29 cellular contexts compared by ENCODE assay signal in the genomic region with DNA sequence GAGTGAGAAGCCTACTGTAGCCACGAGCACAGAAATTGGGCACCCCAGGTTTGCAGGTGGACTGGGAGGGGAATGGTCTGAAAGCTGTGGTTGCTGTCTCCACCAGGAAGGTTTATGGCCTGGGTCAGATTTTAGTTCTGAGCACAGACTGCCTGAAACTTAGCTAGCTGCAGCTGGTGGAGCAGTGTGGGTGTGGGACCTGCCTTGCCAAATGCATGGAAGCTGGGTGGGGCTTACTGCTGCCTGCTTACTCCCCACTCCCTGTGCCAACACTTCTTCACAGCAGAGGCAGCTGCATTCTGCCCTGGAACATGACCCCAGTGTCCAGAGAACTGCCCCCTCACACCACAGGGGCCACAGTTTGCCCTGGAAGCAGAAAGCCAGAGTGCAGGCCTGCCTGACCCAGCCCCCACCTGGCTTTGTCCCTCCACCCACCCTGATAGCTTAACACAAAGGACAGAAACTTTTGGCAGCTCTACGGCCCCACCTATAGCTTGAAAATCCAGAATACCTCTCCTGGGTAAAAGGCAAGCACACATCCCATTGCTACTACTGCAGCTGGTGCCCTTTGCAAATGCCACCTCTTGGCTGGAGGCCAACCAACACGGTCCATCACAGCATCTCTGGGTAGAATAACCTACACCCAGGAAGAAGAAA.
DNase-seq lines count a peak whose midpoint lies in the region; ATAC-seq, FAIRE-seq and TF ChIP-seq lines count a peak whose summit lies in the region.
"Had no signal": no experiment of that assay in that cellular context is flagged by ENCODE, and none has a peak within 500 bp of the region (broad histone marks: within the 10 kb centered on the region; RNA-seq: fewer than 3 reads in every experiment).

No MANE protein-coding gene starts in this region.

- H3K27ac ChIP-seq in osteoblast (ENCODE audit: low read depth, low read length): no peak overlapping the region
- H3K27ac ChIP-seq: coronary artery, esophagus muscularis mucosa, SK-N-MC had no signal

- CTCF ChIA-PET in activated CD8-positive, alpha-beta memory T cell treated with anti-CD3 and anti-CD28 coated beads, Interleukin-2, amount 10 ng/mL, durations not matched to agents 7 days and 5 days (lab: Charles Lee): no interaction called here

- H3K4me3 ChIP-seq in osteoblast (ENCODE audit: insufficient read depth, low read length): no peak overlapping the region
- H3K4me3 ChIP-seq: coronary artery, esophagus muscularis mucosa, SK-N-MC had no signal

- H3K27me3 Mint-ChIP-seq in activated CD8-positive, alpha-beta memory T cell treated with anti-CD3 and anti-CD28 coated beads, Interleukin-2, amount 10 ng/mL, durations not matched to agents 7 days and 5 days: no peaks in the 10 kb centered on the region
- H3K27me3 Mint-ChIP-seq: activated CD4-positive, alpha-beta memory T cell treated with anti-CD3 and anti-CD28 coated beads, Interleukin-2, amount 10 ng/mL, durations not matched to agents 7 days and 5 days; activated naive CD8-positive, alpha-beta T cell; effector memory CD8-positive, alpha-beta T cell; stimulated activated naive B cell treated with anti-CD40 and anti-IgM and Interleukin-4, amounts not matched to agents 10 μg/mL and 1 μg/mL and 100 μg/mL, for 72 hours had no signal

- no peak overlapping the region for H3K27ac Mint-ChIP-seq in activated CD8-positive, alpha-beta memory T cell treated with anti-CD3 and anti-CD28 coated beads, Interleukin-2, amount 10 ng/mL, durations not matched to agents 7 days and 5 days
- H3K27ac Mint-ChIP-seq: activated CD4-positive, alpha-beta memory T cell treated with anti-CD3 and anti-CD28 coated beads, Interleukin-2, amount 10 ng/mL, durations not matched to agents 7 days and 5 days; activated naive CD8-positive, alpha-beta T cell; activated T-helper 2 cell treated with anti-CD3 and anti-CD28 coated beads, Interferon-gamma antibody, Interleukin-2, Interleukin-4, amounts not matched to agents 10 μg/mL and 5 μg/mL and 100 μg/mL, durations not matched to agents 14 hours and 24 hours and 36 hours; effector memory CD8-positive, alpha-beta T cell; nephron; stimulated activated naive B cell treated with anti-CD40 and anti-IgM and Interleukin-4, amounts not matched to agents 10 μg/mL and 1 μg/mL and 100 μg/mL, for 72 hours; T-helper 1 cell treated with Interleukin-12 subunit alpha and Interleukin-12 subunit beta and Interleukin-4 antibody, amounts not matched to agents 30 μg/mL and 1 μg/mL, for 36 hours had no signal

- H3K36me3 Mint-ChIP-seq in activated CD8-positive, alpha-beta memory T cell treated with anti-CD3 and anti-CD28 coated beads, Interleukin-2, amount 10 ng/mL, durations not matched to agents 7 days and 5 days: no peaks in the 10 kb centered on the region
- H3K36me3 Mint-ChIP-seq: activated naive CD8-positive, alpha-beta T cell; CD14-positive monocyte; stimulated activated naive B cell treated with anti-CD40 and anti-IgM and Interleukin-4, amounts not matched to agents 10 μg/mL and 1 μg/mL and 100 μg/mL, for 72 hours had no signal

- TF ChIP-seq CTCF in osteoblast (IDR thresholded peaks at IDR 0.05; ENCODE audit: extremely low read depth, low read depth, low read length): no peak

- peak; percentile 28 for DNase-seq in LHCN-M2 (ENCODE audit: low read depth)
- DNase-seq in SHP77 treated with DMSO at 0.1 percent for 48 hours (lab: John Stamatoyannopoulos, UW): peak; percentile 66
- peak; percentile 5 for DNase-seq in iPS DF 19.7 (ENCODE audit: low read depth, low spot score)
- DNase-seq in osteoblast (ENCODE audit: insufficient read length, low spot score, missing footprints): no peak
- DNase-seq in DMS79 (lab: John Stamatoyannopoulos, UW): no peak
- DNase-seq in GM12891 (ENCODE audit: insufficient read length, low spot score): no peak
- DNase-seq in activated CD8-positive, alpha-beta memory T cell treated with anti-CD3 and anti-CD28 coated beads, Interleukin-2, amount 10 ng/mL, durations not matched to agents 7 days and 5 days: no peak
- DNase-seq: activated CD4-positive, alpha-beta memory T cell treated with anti-CD3 and anti-CD28 coated beads, Interleukin-2, amount 10 ng/mL, durations not matched to agents 7 days and 5 days; effector memory CD8-positive, alpha-beta T cell; EL; hypothalamus; Kasumi-1; NCI-H1092; NCI-H1930; NCI-H2227 treated with DMSO at 0.1 percent for 48 hours; NCI-H69; right cardiac atrium; stimulated activated naive B cell treated with anti-CD40 and anti-IgM and Interleukin-4, amounts not matched to agents 10 μg/mL and 1 μg/mL and 100 μg/mL, for 72 hours had no signal

- no peak overlapping the region for H3K4me2 ChIP-seq in osteoblast (ENCODE audit: insufficient read depth, low read length)

- no peaks in the 10 kb centered on the region for H3K79me2 ChIP-seq in osteoblast (ENCODE audit: insufficient read depth, low read length)

- H2AFZ ChIP-seq in osteoblast (ENCODE audit: low read length): peak overlapping the region; percentile 15

- no peaks in the 10 kb centered on the region for H3K27me3 ChIP-seq in osteoblast (ENCODE audit: insufficient read depth, low read length)
- H3K27me3 ChIP-seq: esophagus muscularis mucosa had no signal

- H3K36me3 ChIP-seq in osteoblast (ENCODE audit: insufficient read depth, low read length): no peaks in the 10 kb centered on the region
- H3K36me3 ChIP-seq: esophagus muscularis mucosa had no signal

- FAIRE-seq in GM12891 (lab: Jason Lieb, UNC): no peak
- FAIRE-seq: islet of Langerhans, TTC549 had no signal

- H3K9me3 ChIP-seq in osteoblast (ENCODE audit: low read depth, low read length): no peaks in the 10 kb centered on the region

- no peaks in the 10 kb centered on the region for H3K4me1 Mint-ChIP-seq in activated CD8-positive, alpha-beta memory T cell treated with anti-CD3 and anti-CD28 coated beads, Interleukin-2, amount 10 ng/mL, durations not matched to agents 7 days and 5 days
- H3K4me1 Mint-ChIP-seq: activated CD4-positive, alpha-beta memory T cell treated with anti-CD3 and anti-CD28 coated beads, Interleukin-2, amount 10 ng/mL, durations not matched to agents 7 days and 5 days; CD14-positive monocyte; nephron; stimulated activated naive B cell treated with anti-CD40 and anti-IgM and Interleukin-4, amounts not matched to agents 10 μg/mL and 1 μg/mL and 100 μg/mL, for 72 hours had no signal

- no peak for ATAC-seq in activated CD8-positive, alpha-beta memory T cell treated with anti-CD3 and anti-CD28 coated beads, Interleukin-2, amount 10 ng/mL, durations not matched to agents 7 days and 5 days
- ATAC-seq: activated CD4-positive, CD25-positive, alpha-beta regulatory T cell treated with anti-CD3 and anti-CD28 coated beads, Interleukin-2, amount 50 U/mL, for 24 hours; effector memory CD8-positive, alpha-beta T cell; right cardiac atrium; stimulated activated naive B cell treated with anti-CD40 and anti-IgM and Interleukin-4, amounts not matched to agents 10 μg/mL and 1 μg/mL and 100 μg/mL, for 72 hours had no signal

- peaks cover 3% of the 10 kb centered on the region for H3K4me1 ChIP-seq in osteoblast (ENCODE audit: insufficient read depth, low read length)
- H3K4me1 ChIP-seq: esophagus muscularis mucosa had no signal

- TF ChIP-seq POLR2A in GM12891 (IDR thresholded peaks at IDR 0.05; ENCODE audit: low read depth, low read length): no peak

- no peak overlapping the region for H3K4me3 Mint-ChIP-seq in activated CD8-positive, alpha-beta memory T cell treated with anti-CD3 and anti-CD28 coated beads, Interleukin-2, amount 10 ng/mL, durations not matched to agents 7 days and 5 days
- H3K4me3 Mint-ChIP-seq: activated CD4-positive, alpha-beta memory T cell treated with anti-CD3 and anti-CD28 coated beads, Interleukin-2, amount 10 ng/mL, durations not matched to agents 7 days and 5 days; activated naive CD8-positive, alpha-beta T cell; CD14-positive monocyte; effector memory CD8-positive, alpha-beta T cell; nephron; stimulated activated naive B cell treated with anti-CD40 and anti-IgM and Interleukin-4, amounts not matched to agents 10 μg/mL and 1 μg/mL and 100 μg/mL, for 72 hours; T-helper 1 cell treated with Interleukin-12 subunit alpha and Interleukin-12 subunit beta and Interleukin-4 antibody, amounts not matched to agents 30 μg/mL and 1 μg/mL, for 36 hours had no signal

- peaks cover 13% of the 10 kb centered on the region for H3K9me3 Mint-ChIP-seq in activated CD8-positive, alpha-beta memory T cell treated with anti-CD3 and anti-CD28 coated beads, Interleukin-2, amount 10 ng/mL, durations not matched to agents 7 days and 5 days (ENCODE audit: low read depth)

- H4K20me1 ChIP-seq in osteoblast (ENCODE audit: insufficient read depth, low read length): no peaks in the 10 kb centered on the region

TF ChIP-seq in GM12891, 5 proteins besides CTCF, POLR2A, EP300 and RAD21:
- TF ChIP-seq POU2F2 (IDR thresholded peaks at IDR 0.05; ENCODE audit: low read depth, low read length) (no peak), PAX5 (IDR thresholded peaks at IDR 0.05; ENCODE audit: insufficient read depth, low read length, severe bottlenecking) (no peak)

Comparison
In these comparisons a context has a peak if more than half of its experiments do, and no peak if none do; other contexts are left out.
1. DNase-seq: peak in LHCN-M2 (single experiment), SHP77 treated with DMSO at 0.1 percent for 48 hours (single experiment) and iPS DF 19.7 (single experiment); none in osteoblast (single experiment), DMS79 (single experiment), GM12891 (single experiment) and activated CD8-positive, alpha-beta memory T cell treated with anti-CD3 and anti-CD28 coated beads, Interleukin-2, amount 10 ng/mL, durations not matched to agents 7 days and 5 days (single experiment).